In the genomic region with DNA sequence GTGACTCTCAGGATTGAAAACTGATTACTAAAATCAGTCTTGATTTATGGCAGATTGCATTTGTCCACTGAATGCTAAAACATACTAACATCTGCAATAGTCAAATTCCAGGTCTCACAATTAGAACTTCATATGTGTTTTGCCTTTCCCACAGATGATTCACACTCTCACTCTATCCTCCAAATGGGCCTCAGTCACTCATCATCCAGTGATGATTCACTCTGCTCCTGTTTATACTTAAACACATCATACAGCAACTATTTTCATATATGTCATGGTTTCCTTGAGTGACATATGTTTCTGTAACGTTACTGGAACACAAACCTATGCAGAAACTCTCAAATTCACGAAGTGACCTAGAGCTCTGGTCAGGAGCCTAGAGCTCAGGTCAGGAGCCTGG, we compare ENCODE assay signal across 1 cellular context.
TF ChIP-seq lines count a peak whose summit lies in the region.

No MANE protein-coding gene starts in this region.

TF ChIP-seq in HepG2, 621 proteins besides CTCF, POLR2A, EP300 and RAD21 (continued from another document):
- TF ChIP-seq, protein P1, sequence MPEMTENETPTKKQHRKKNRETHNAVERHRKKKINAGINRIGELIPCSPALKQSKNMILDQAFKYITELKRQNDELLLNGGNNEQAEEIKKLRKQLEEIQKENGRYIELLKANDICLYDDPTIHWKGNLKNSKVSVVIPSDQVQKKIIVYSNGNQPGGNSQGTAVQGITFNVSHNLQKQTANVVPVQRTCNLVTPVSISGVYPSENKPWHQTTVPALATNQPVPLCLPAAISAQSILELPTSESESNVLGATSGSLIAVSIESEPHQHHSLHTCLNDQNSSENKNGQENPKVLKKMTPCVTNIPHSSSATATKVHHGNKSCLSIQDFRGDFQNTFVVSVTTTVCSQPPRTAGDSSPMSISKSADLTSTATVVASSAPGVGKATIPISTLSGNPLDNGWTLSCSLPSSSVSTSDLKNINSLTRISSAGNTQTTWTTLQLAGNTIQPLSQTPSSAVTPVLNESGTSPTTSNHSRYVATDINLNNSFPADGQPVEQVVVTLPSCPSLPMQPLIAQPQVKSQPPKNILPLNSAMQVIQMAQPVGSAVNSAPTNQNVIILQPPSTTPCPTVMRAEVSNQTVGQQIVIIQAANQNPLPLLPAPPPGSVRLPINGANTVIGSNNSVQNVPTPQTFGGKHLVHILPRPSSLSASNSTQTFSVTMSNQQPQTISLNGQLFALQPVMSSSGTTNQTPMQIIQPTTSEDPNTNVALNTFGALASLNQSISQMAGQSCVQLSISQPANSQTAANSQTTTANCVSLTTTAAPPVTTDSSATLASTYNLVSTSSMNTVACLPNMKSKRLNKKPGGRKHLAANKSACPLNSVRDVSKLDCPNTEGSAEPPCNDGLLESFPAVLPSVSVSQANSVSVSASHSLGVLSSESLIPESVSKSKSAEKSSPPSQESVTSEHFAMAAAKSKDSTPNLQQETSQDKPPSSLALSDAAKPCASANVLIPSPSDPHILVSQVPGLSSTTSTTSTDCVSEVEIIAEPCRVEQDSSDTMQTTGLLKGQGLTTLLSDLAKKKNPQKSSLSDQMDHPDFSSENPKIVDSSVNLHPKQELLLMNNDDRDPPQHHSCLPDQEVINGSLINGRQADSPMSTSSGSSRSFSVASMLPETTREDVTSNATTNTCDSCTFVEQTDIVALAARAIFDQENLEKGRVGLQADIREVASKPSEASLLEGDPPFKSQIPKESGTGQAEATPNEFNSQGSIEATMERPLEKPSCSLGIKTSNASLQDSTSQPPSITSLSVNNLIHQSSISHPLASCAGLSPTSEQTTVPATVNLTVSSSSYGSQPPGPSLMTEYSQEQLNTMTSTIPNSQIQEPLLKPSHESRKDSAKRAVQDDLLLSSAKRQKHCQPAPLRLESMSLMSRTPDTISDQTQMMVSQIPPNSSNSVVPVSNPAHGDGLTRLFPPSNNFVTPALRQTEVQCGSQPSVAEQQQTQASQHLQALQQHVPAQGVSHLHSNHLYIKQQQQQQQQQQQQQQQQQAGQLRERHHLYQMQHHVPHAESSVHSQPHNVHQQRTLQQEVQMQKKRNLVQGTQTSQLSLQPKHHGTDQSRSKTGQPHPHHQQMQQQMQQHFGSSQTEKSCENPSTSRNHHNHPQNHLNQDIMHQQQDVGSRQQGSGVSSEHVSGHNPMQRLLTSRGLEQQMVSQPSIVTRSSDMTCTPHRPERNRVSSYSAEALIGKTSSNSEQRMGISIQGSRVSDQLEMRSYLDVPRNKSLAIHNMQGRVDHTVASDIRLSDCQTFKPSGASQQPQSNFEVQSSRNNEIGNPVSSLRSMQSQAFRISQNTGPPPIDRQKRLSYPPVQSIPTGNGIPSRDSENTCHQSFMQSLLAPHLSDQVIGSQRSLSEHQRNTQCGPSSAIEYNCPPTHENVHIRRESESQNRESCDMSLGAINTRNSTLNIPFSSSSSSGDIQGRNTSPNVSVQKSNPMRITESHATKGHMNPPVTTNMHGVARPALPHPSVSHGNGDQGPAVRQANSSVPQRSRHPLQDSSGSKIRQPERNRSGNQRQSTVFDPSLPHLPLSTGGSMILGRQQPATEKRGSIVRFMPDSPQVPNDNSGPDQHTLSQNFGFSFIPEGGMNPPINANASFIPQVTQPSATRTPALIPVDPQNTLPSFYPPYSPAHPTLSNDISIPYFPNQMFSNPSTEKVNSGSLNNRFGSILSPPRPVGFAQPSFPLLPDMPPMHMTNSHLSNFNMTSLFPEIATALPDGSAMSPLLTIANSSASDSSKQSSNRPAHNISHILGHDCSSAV (CRISPR knock-in tag; IDR thresholded peaks at IDR 0.05; ENCODE audit: borderline replicate concordance) = no peak
- TF ChIP-seq HOXA7 (CRISPR knock-in tag; IDR thresholded peaks at IDR 0.05) = no peak
- no peak for TF ChIP-seq ZNF775 (CRISPR knock-in tag; IDR thresholded peaks at IDR 0.05; ENCODE audit: borderline replicate concordance)
- TF ChIP-seq ZKSCAN5 (CRISPR knock-in tag; IDR thresholded peaks at IDR 0.05) = no peak
- TF ChIP-seq ZNF672 (CRISPR knock-in tag; IDR thresholded peaks at IDR 0.05) = no peak
